In genomic region chr7:45206266-45206665, GRCh38 we compare ENCODE assay signal across 5 cellular contexts. TPM values are rescaled to one million over a fixed set of nuclear protein-coding genes. Genes with fewer than 3 reads are reported as not detected.
"Had no signal": no experiment of that assay in that cellular context is flagged by ENCODE, and none has a peak within 500 bp of the region (broad histone marks: within the 10 kb centered on the region; RNA-seq: fewer than 3 reads in every experiment).

No MANE protein-coding gene starts in this region.

RNA-seq across cellular contexts. Expression of gene RAMP3, which starts 48.7 kb away (rescaled TPM):
- total RNA-seq: H4, HepG2, HFFc6, HT1080 had no signal
- polyA plus RNA-seq: HepG2, IgD-negative memory B cell had no signal
